In genomic region chr18:47979611-47980200, GRCh38 we compare ENCODE assay signal across 16 cellular contexts.
"Had no signal": no experiment of that assay in that cellular context is flagged by ENCODE, and none has a peak within 500 bp of the region (broad histone marks: within the 10 kb centered on the region; RNA-seq: fewer than 3 reads in every experiment).

No MANE protein-coding gene starts in this region.

- H3K4me1 ChIP-seq: body of pancreas, gastroesophageal sphincter, pancreas, testis had no signal

- H3K9me3 ChIP-seq: body of pancreas, gastroesophageal sphincter, pancreas, testis had no signal

- H3K27ac ChIP-seq: body of pancreas, coronary artery, gastroesophageal sphincter, pancreas, testis had no signal

- DNase-seq: activated CD4-positive, alpha-beta T cell treated with anti-CD3 and anti-CD28 coated beads, Interleukin-2, amount 50 U/mL, for 1 hour; activated CD4-positive, CD25-positive, alpha-beta regulatory T cell; activated naive CD4-positive, alpha-beta T cell treated with anti-CD3 and anti-CD28 coated beads, Interleukin-2, amount 10 ng/mL, durations not matched to agents 7 days and 5 days; activated T-cell treated with anti-CD3 and anti-CD28 coated beads for 4 hours; body of pancreas; central memory CD4-positive, alpha-beta T cell; effector CD4-positive, alpha-beta T cell; kidney; pancreas; stimulated activated CD4-positive, alpha-beta T cell treated with anti-CD3 and anti-CD28 coated beads, Interleukin-4, amount 100 ng/mL, for 1 hour; stimulated activated CD8-positive, alpha-beta memory T cell treated with anti-CD3 and anti-CD28 coated beads, Interleukin-4, amount 100 ng/mL, for 48 hours; stimulated activated naive CD8-positive, alpha-beta T cell treated with anti-CD3 and anti-CD28 coated beads, Interleukin-15, Interleukin-2, amounts not matched to agents 100 U/mL and 50 U/mL, for 24 hours; testis had no signal

- H3K27me3 ChIP-seq: body of pancreas, gastroesophageal sphincter, pancreas, testis had no signal

- H3K36me3 ChIP-seq: gastroesophageal sphincter, pancreas had no signal

- H3K4me3 ChIP-seq: body of pancreas, coronary artery, gastroesophageal sphincter, pancreas, testis had no signal

- ATAC-seq: activated T-helper 17 cell treated with anti-CD3 and anti-CD28 coated beads, Interleukin-2, amount 50 U/mL, for 72 hours; body of pancreas; gastroesophageal sphincter; stimulated activated naive CD8-positive, alpha-beta T cell treated with anti-CD3 and anti-CD28 coated beads, Interleukin-15, Interleukin-2, amounts not matched to agents 100 U/mL and 50 U/mL, for 24 hours had no signal
